8 cellular contexts compared by ENCODE assay signal in the genomic region with DNA sequence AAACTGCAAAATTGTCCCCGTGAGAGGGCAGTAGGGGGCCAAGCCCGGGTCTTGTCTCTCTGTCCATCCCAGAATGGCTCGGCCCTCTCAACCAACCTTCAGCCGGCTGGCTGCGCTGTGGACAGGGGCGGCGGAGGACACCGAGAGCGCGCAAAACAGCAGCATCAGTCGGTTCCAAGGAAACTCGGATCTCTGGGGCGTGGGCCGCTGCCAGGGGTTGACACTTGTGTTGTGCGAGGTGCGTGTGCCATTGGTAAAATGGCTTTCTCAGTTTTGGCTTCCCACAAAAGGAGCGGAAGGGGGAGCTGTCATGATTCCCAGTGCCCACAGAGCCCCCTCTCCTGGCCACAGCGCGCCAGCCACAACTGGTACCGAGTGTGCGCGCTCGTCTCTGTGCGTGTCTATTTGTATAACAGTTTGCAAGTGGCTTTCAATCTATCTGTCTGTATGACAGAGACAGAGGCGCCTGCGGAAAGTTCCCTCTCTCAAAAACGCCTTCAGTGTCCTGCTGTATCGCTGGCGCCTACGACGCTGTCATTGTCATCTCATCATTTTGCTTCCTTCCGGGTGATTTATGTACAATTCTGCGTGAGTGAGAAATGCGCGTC. TPM values are rescaled to one million over a fixed set of nuclear protein-coding genes. Genes with fewer than 3 reads are reported as not detected.
DNase-seq lines count a peak whose midpoint lies in the region; ATAC-seq lines count a peak whose summit lies in the region.

No MANE protein-coding gene starts in this region.

- H3K4me3 ChIP-seq in neuronal stem cell (ENCODE audit: low read length in 2 of 2) = peak overlapping the region; percentile 46 to 83
- no peak overlapping the region for H3K4me3 ChIP-seq in effector memory CD4-positive, alpha-beta T cell (ENCODE audit: insufficient read depth, low read depth, low read length, poor library complexity, severe bottlenecking)

- no peak overlapping the region for H3K27ac ChIP-seq in neuronal stem cell (replicated peaks; ENCODE audit: low read length)
- H3K27ac ChIP-seq in effector memory CD4-positive, alpha-beta T cell (ENCODE audit: insufficient read depth, low read length, poor library complexity, severe bottlenecking) = no peak overlapping the region

- peak overlapping the region; percentile 55 for H3K18ac ChIP-seq in neuronal stem cell (ENCODE audit: low read length)

- H2BK5ac ChIP-seq in neuronal stem cell (ENCODE audit: low read length) = no peak overlapping the region

- peaks cover 12 to 14% of the 10 kb centered on the region in 2 donors for H3K4me1 ChIP-seq in neuronal stem cell (ENCODE audit: control insufficient read depth in 2 of 2, insufficient read depth in 1 of 2, low read depth in 1 of 2, low read length in 2 of 2)
- H3K4me1 ChIP-seq in effector memory CD4-positive, alpha-beta T cell (ENCODE audit: control insufficient read depth, insufficient read depth, low read length, poor library complexity, severe bottlenecking) = peaks cover 4% of the 10 kb centered on the region

- H3K27me3 Mint-ChIP-seq in activated T-cell treated with anti-CD3 and anti-CD28 coated beads, Interleukin-2, amount 50 U/mL, for 24 hours = peaks cover 63% of the 10 kb centered on the region

- H3K4me2 ChIP-seq in neuronal stem cell (ENCODE audit: insufficient read depth, low read length, poor library complexity, severe bottlenecking) = peak overlapping the region; percentile 51

- H4K8ac ChIP-seq in neuronal stem cell (ENCODE audit: low read depth, low read length) = no peak overlapping the region

- H2AFZ ChIP-seq in neuronal stem cell (ENCODE audit: low read length) = peak overlapping the region; percentile 94

- H2AK5ac ChIP-seq in neuronal stem cell (ENCODE audit: low read depth, low read length) = no peak overlapping the region

- no peaks in the 10 kb centered on the region for H3K9me3 Mint-ChIP-seq in activated T-cell treated with anti-CD3 and anti-CD28 coated beads, Interleukin-2, amount 50 U/mL, for 24 hours

- no peaks in the 10 kb centered on the region for H3K36me3 ChIP-seq in neuronal stem cell (replicated peaks in 1 of 2; ENCODE audit: control insufficient read depth in 2 of 2, insufficient read depth in 2 of 2, low read length in 2 of 2)
- H3K36me3 ChIP-seq in effector memory CD4-positive, alpha-beta T cell (ENCODE audit: control insufficient read depth, insufficient read depth, low read length) = no peaks in the 10 kb centered on the region

- no peak overlapping the region for H2BK120ac ChIP-seq in neuronal stem cell (ENCODE audit: low read depth, low read length)

- H2BK15ac ChIP-seq in neuronal stem cell (ENCODE audit: low read length) = no peak overlapping the region

- H3K4me1 Mint-ChIP-seq in activated T-cell treated with anti-CD3 and anti-CD28 coated beads, Interleukin-2, amount 50 U/mL, for 24 hours (ENCODE audit: low read depth) = peaks cover 26% of the 10 kb centered on the region

- no peak overlapping the region for H4K91ac ChIP-seq in neuronal stem cell (ENCODE audit: low read depth, low read length, poor library complexity)

- H3K27ac Mint-ChIP-seq in activated T-cell treated with anti-CD3 and anti-CD28 coated beads, Interleukin-2, amount 50 U/mL, for 24 hours = no peak overlapping the region

- ATAC-seq in HG03159 (IDR thresholded peaks at IDR 0.05; ENCODE audit: unreplicated experiment) = no peak

- no peak overlapping the region for H3K14ac ChIP-seq in neuronal stem cell (ENCODE audit: low read length)

- peaks cover 17 to 44% (median 32%) of the 10 kb centered on the region in 3 experiments for H3K27me3 ChIP-seq in neuronal stem cell (ENCODE audit: control insufficient read depth in 3 of 3, insufficient read depth in 3 of 3, low read depth in 1 of 3, low read length in 3 of 3)
- H3K27me3 ChIP-seq in effector memory CD4-positive, alpha-beta T cell (replicated peaks; ENCODE audit: control insufficient read depth, insufficient read depth, low read length, poor library complexity, severe bottlenecking) = peaks cover 3% of the 10 kb centered on the region

- H2BK12ac ChIP-seq in neuronal stem cell (ENCODE audit: low read length) = no peak overlapping the region

- no peaks in the 10 kb centered on the region for H3K79me1 ChIP-seq in neuronal stem cell (ENCODE audit: low read depth, low read length)

- H3K4me3 Mint-ChIP-seq in activated T-cell treated with anti-CD3 and anti-CD28 coated beads, Interleukin-2, amount 50 U/mL, for 24 hours = peak overlapping the region; percentile 0

- no peaks in the 10 kb centered on the region for H3K9me3 ChIP-seq in neuronal stem cell (replicated peaks in 1 of 2; ENCODE audit: control insufficient read depth in 2 of 2, insufficient read depth in 1 of 2, low read depth in 1 of 2, low read length in 2 of 2)
- no peaks in the 10 kb centered on the region for H3K9me3 ChIP-seq in effector memory CD4-positive, alpha-beta T cell (ENCODE audit: control insufficient read depth, low read length)

- no CpG with 5 or more reads among the region's 35 CpGs for WGBS in neuronal stem cell (ENCODE audit: extremely low coverage in 2 of 2, insufficient read length in 2 of 2, insufficient replicate concordance in 1 of 2), 2 donors

- DNase-seq in activated T-cell treated with anti-CD3 and anti-CD28 coated beads, Interleukin-2, amount 50 U/mL, for 24 hours = no peak
- DNase-seq in activated T-cell treated with anti-CD3 and anti-CD28 coated beads, Interleukin-2, amount 50 U/mL, for 1 hour = no peak
- DNase-seq in SKM-1 treated with dmso at 0.1 percent for 144 hours (lab: John Stamatoyannopoulos, UW; ENCODE audit: unreplicated experiment) = peak; percentile 62
- DNase-seq in fibroblast of peridontal ligament (ENCODE audit: extremely low read depth) = peak; percentile 38
- peak; percentile 64 for DNase-seq in neuronal stem cell (ENCODE audit: low spot score)
- DNase-seq in NCI-H2196 (lab: John Stamatoyannopoulos, UW; ENCODE audit: unreplicated experiment) = no peak
- DNase-seq in effector memory CD4-positive, alpha-beta T cell = no peak

- H3K4ac ChIP-seq in neuronal stem cell (ENCODE audit: low read length) = no peak overlapping the region

- H3K23ac ChIP-seq in neuronal stem cell (ENCODE audit: low read depth, low read length, poor library complexity) = no peak overlapping the region

- peaks cover 2% of the 10 kb centered on the region for H3K36me3 Mint-ChIP-seq in activated T-cell treated with anti-CD3 and anti-CD28 coated beads, Interleukin-2, amount 50 U/mL, for 24 hours (ENCODE audit: low read depth)

- no peak overlapping the region for H3K9ac ChIP-seq in neuronal stem cell (ENCODE audit: low read depth, low read length, poor library complexity)

RNA-seq across cellular contexts. Expression of gene DKK2, which starts 1.9 kb away (rescaled TPM):
- 0.10 TPM for polyA plus RNA-seq in neuronal stem cell (2013, experiment 1 of 2)
- 0.06 TPM for polyA plus RNA-seq in neuronal stem cell (2013, experiment 2 of 2)

Comparison
In these comparisons a context has a peak if more than half of its experiments do, and no peak if none do; other contexts are left out.
1. DNase-seq: peak in SKM-1 treated with dmso at 0.1 percent for 144 hours (single experiment), fibroblast of peridontal ligament (single experiment) and neuronal stem cell (single experiment); none in activated T-cell treated with anti-CD3 and anti-CD28 coated beads, Interleukin-2, amount 50 U/mL, for 24 hours (single experiment), activated T-cell treated with anti-CD3 and anti-CD28 coated beads, Interleukin-2, amount 50 U/mL, for 1 hour (single experiment), NCI-H2196 (single experiment) and effector memory CD4-positive, alpha-beta T cell (0 of 3).